ENCODE assay signal across 16 cellular contexts in the genomic region with DNA sequence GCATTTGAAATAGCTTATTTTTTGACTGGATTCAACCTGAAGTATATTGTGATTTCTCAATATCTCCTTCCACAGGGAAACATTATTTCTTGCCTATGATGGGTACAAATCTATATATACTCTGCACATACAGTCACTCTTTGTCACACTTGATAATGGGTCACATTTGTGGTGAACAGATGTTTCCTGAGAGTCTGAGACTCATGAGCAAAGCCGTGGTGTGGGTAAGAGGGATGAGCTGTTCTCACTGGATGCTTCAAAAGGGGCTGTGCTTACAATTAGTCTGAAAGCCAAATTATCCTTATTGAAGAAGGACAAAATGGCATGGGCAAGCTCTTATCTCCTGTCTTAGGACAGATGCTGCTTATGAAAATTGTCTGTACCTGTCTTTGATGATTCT. TPM values are rescaled to one million over a fixed set of nuclear protein-coding genes. Genes with fewer than 3 reads are reported as not detected.
DNase-seq lines count a peak whose midpoint lies in the region; ATAC-seq and TF ChIP-seq lines count a peak whose summit lies in the region.
"Had no signal": no experiment of that assay in that cellular context is flagged by ENCODE, and none has a peak within 500 bp of the region (broad histone marks: within the 10 kb centered on the region; RNA-seq: fewer than 3 reads in every experiment).

No MANE protein-coding gene starts in this region.

- POLR2A ChIA-PET in IMR-90 (lab: Charles Lee; ENCODE audit: unreplicated experiment) = no interaction called here

- H2BK20ac ChIP-seq in IMR-90 (ENCODE audit: low read depth, low read length) = peak overlapping the region; percentile 61; the same call in 1 of the 2 replicates

- H3K79me1 ChIP-seq in IMR-90 (ENCODE audit: low read depth in 1 of 2, low read length in 2 of 2) = no peaks in the 10 kb centered on the region

- H3K14ac ChIP-seq in IMR-90 (replicated peaks; ENCODE audit: low read depth, low read length) = no peak overlapping the region

- no peak overlapping the region; the same call in 1 of the 2 replicates for H3K4me2 ChIP-seq in IMR-90 (ENCODE audit: low read depth, low read length)
- peak overlapping the region; percentile 31 for H3K4me2 ChIP-seq in smooth muscle cell

- H3K27ac Mint-ChIP-seq in T-helper 2 cell treated with Interferon-gamma antibody and Interleukin-4, amounts not matched to agents 5 μg/mL and 100 μg/mL, for 36 hours = no peak overlapping the region

- H3K36me3 ChIP-seq in IMR-90 (ENCODE audit: control insufficient read depth, insufficient read depth, low read length) (no peaks in the 10 kb centered on the region), WERI-Rb-1 (no peaks in the 10 kb centered on the region), smooth muscle cell (ENCODE audit: low read depth) (no peaks in the 10 kb centered on the region), transverse colon (no peaks in the 10 kb centered on the region)
- H3K36me3 ChIP-seq: ascending aorta, uterus had no signal

- dilution Hi-C loops in IMR-90 (cut with HindIII; ENCODE audit: low sequenced_read_pairs, unreplicated experiment) = no loop called here

- peaks cover 8% of the 10 kb centered on the region for H3K27me3 Mint-ChIP-seq in activated T-cell treated with anti-CD3 and anti-CD28 coated beads, Interleukin-2, amount 50 U/mL, for 4 hours (ENCODE audit: low read depth)
- peaks cover 3% of the 10 kb centered on the region for H3K27me3 Mint-ChIP-seq in T-helper 2 cell treated with Interferon-gamma antibody and Interleukin-4, amounts not matched to agents 5 μg/mL and 100 μg/mL, for 36 hours (ENCODE audit: low read depth)

- H3K4me3 Mint-ChIP-seq in activated T-cell treated with anti-CD3 and anti-CD28 coated beads, Interleukin-2, amount 50 U/mL, for 4 hours = no peak overlapping the region
- no peak overlapping the region for H3K4me3 Mint-ChIP-seq in T-helper 2 cell treated with Interferon-gamma antibody and Interleukin-4, amounts not matched to agents 5 μg/mL and 100 μg/mL, for 36 hours

- H3K4me1 ChIP-seq in IMR-90 (ENCODE audit: control insufficient read depth, insufficient read depth, low read length) = peaks cover 9% of the 10 kb centered on the region
- no peaks in the 10 kb centered on the region for H3K4me1 ChIP-seq in smooth muscle cell (ENCODE audit: low read depth)
- H3K4me1 ChIP-seq in transverse colon = no peaks in the 10 kb centered on the region
- H3K4me1 ChIP-seq: ascending aorta, uterus had no signal

- no peaks in the 10 kb centered on the region for H3K79me2 ChIP-seq in smooth muscle cell (ENCODE audit: low read depth)

- no peaks in the 10 kb centered on the region for H3F3A ChIP-seq in smooth muscle cell (ENCODE audit: low read depth)

- peaks cover 2% of the 10 kb centered on the region for H3K36me3 Mint-ChIP-seq in activated T-cell treated with anti-CD3 and anti-CD28 coated beads, Interleukin-2, amount 50 U/mL, for 4 hours (ENCODE audit: insufficient read depth)
- no peaks in the 10 kb centered on the region for H3K36me3 Mint-ChIP-seq in T-helper 2 cell treated with Interferon-gamma antibody and Interleukin-4, amounts not matched to agents 5 μg/mL and 100 μg/mL, for 36 hours (ENCODE audit: low read depth)

- no peak overlapping the region for H2BK15ac ChIP-seq in IMR-90 (ENCODE audit: low read depth, low read length)

- no CpG with 5 or more reads among the region's 1 CpG for whole genome bisulfite sequencing in IMR-90 (ENCODE audit: extremely low coverage in 2 of 2, insufficient read length in 1 of 2), 2 experiments
- WGBS in smooth muscle cell (ENCODE audit: low lambda C conversion rate) = 30% methylated on average over 1 of the region's 1 CpG
- 56 to 63% methylated on average over 1 of the region's 1 CpG for WGBS in transverse colon (ENCODE audit: low coverage in 1 of 2), 2 donors

- no peak for TF ChIP-seq EP300 in transverse colon (IDR thresholded peaks at IDR 0.05; ENCODE audit: low read depth)

- peak overlapping the region; percentile 26; the same call in 1 of the 2 replicates for H2BK120ac ChIP-seq in IMR-90 (ENCODE audit: low read depth, low read length)

- H3K27me3 ChIP-seq in IMR-90 (ENCODE audit: control insufficient read depth, insufficient read depth, low read length) (no peaks in the 10 kb centered on the region; the same call in 1 of the 2 replicates), WERI-Rb-1 (ENCODE audit: insufficient read depth, low read depth, severe bottlenecking) (no peaks in the 10 kb centered on the region), smooth muscle cell (ENCODE audit: low read depth) (no peaks in the 10 kb centered on the region), transverse colon (no peaks in the 10 kb centered on the region)
- H3K27me3 ChIP-seq: ascending aorta, uterus had no signal

- peak overlapping the region; percentile 3 for H4K5ac ChIP-seq in IMR-90 (ENCODE audit: low read depth, low read length)

- DNase-seq in activated T-cell treated with anti-CD3 and anti-CD28 coated beads, Interleukin-2, amount 50 U/mL, for 4 hours = no peak
- DNase-seq in activated T-cell treated with anti-CD3 and anti-CD28 coated beads, Interleukin-2, amount 50 U/mL, for 1 hour = no peak
- peak; percentile 69 for DNase-seq in IMR-90
- DNase-seq in WERI-Rb-1 = peak; percentile 30
- DNase-seq in smooth muscle cell (lab: John Stamatoyannopoulos, UW; ENCODE audit: unreplicated experiment) = no peak
- no peak for DNase-seq in transverse colon
- DNase-seq in T-helper 2 cell treated with Interferon-gamma antibody and Interleukin-4, amounts not matched to agents 5 μg/mL and 100 μg/mL, for 36 hours (ENCODE audit: low spot score) = no peak
- DNase-seq: activated gamma-delta T cell treated with Interleukin-2 at 50 U/mL for 16 hours, foreskin melanocyte, NCI-H1105 treated with DMSO at 0.1 percent for 48 hours, NCI-H774, occipital lobe, right cardiac atrium, uterus had no signal

- H2AFZ ChIP-seq in IMR-90 (replicated peaks; ENCODE audit: low read length, poor library complexity) (no peak overlapping the region), smooth muscle cell (ENCODE audit: low read depth) (no peak overlapping the region)

- TF ChIP-seq POLR2A in IMR-90 (IDR thresholded peaks at IDR 0.05; ENCODE audit: low read depth, low read length) (no peak), transverse colon (IDR thresholded peaks at IDR 0.05) (no peak)

- BruUV-seq in IMR-90 (replicated peaks; lab: Mats Ljungman, UMichigan) = no TSS peak

- H3K9me3 Mint-ChIP-seq in activated T-cell treated with anti-CD3 and anti-CD28 coated beads, Interleukin-2, amount 50 U/mL, for 4 hours = peaks cover 3% of the 10 kb centered on the region
- H3K9me3 Mint-ChIP-seq in T-helper 2 cell treated with Interferon-gamma antibody and Interleukin-4, amounts not matched to agents 5 μg/mL and 100 μg/mL, for 36 hours = peaks cover 6% of the 10 kb centered on the region

- H2AK5ac ChIP-seq in IMR-90 (ENCODE audit: low read depth, low read length) = no peak overlapping the region

- peaks cover 7% of the 10 kb centered on the region for H3K4me1 Mint-ChIP-seq in activated T-cell treated with anti-CD3 and anti-CD28 coated beads, Interleukin-2, amount 50 U/mL, for 4 hours (ENCODE audit: low read depth)
- H3K4me1 Mint-ChIP-seq in T-helper 2 cell treated with Interferon-gamma antibody and Interleukin-4, amounts not matched to agents 5 μg/mL and 100 μg/mL, for 36 hours (ENCODE audit: low read depth) = peaks cover 5% of the 10 kb centered on the region

- in situ Hi-C loops in IMR-90 (cut with MboI; ENCODE audit: low sequenced_read_pairs) = no loop called here
- in situ Hi-C loops in transverse colon (cut with MboI; ENCODE audit: low pct_ligation_motif_present in 1 of 4, low pct_unique_long_range_greater_than_20kb in 1 of 4, low sequenced_read_pairs in 3 of 4) = no loop called here

- no peak overlapping the region for H2AK9ac ChIP-seq in IMR-90 (replicated peaks; ENCODE audit: low read depth, low read length, poor library complexity)

- peak overlapping the region; percentile 4; the same call in 1 of the 2 replicates for H3K27ac ChIP-seq in IMR-90 (ENCODE audit: insufficient read depth, low read length)
- no peak overlapping the region; the same call in 1 of the 2 replicates for H3K27ac ChIP-seq in WERI-Rb-1
- H3K27ac ChIP-seq in smooth muscle cell (ENCODE audit: low read depth) = no peak overlapping the region
- H3K27ac ChIP-seq in transverse colon = no peak overlapping the region
- H3K27ac ChIP-seq: ascending aorta, uterus had no signal

- TF ChIP-seq RAD21 in IMR-90 (IDR thresholded peaks at IDR 0.05; ENCODE audit: low read length) = no peak

- no peak overlapping the region for H3K4me3 ChIP-seq in IMR-90 (ENCODE audit: insufficient read depth, low read depth, low read length)
- H3K4me3 ChIP-seq in WERI-Rb-1 (ENCODE audit: low read depth, low read length) = no peak overlapping the region
- no peak overlapping the region for H3K4me3 ChIP-seq in smooth muscle cell
- H3K4me3 ChIP-seq in transverse colon = no peak overlapping the region
- H3K4me3 ChIP-seq: ascending aorta, uterus had no signal

- no peak overlapping the region for H3K56ac ChIP-seq in IMR-90 (ENCODE audit: extremely low read depth, insufficient read depth, low read length)

- 0 out of 4 replicates have a peak overlapping the region, but pooled peaks of 1 of the 2 experiments have one; percentile 14 for H4K8ac ChIP-seq in IMR-90 (ENCODE audit: low read depth in 2 of 2, low read length in 2 of 2)

- no peak overlapping the region for H4K91ac ChIP-seq in IMR-90 (ENCODE audit: insufficient read depth, low read depth, low read length)

- intact Hi-C loops in IMR-90 (cut with micrococcal nuclease) = no loop called here
- intact Hi-C loops in transverse colon (cut with DNase I; ENCODE audit: low total_unique reads) = no loop called here

- no peak overlapping the region; the same call in 1 of the 2 replicates for H3K23ac ChIP-seq in IMR-90 (ENCODE audit: low read depth, low read length)

- H2BK5ac ChIP-seq in IMR-90 (ENCODE audit: low read depth, low read length, poor library complexity, severe bottlenecking) = no peak overlapping the region

- ATAC-seq in activated T-cell treated with anti-CD3 and anti-CD28 coated beads, Interleukin-2, amount 50 U/mL, for 4 hours = peak; percentile 69 to 71
- peak; percentile 64; the same call in 1 of the 2 replicates for ATAC-seq in IMR-90 (ENCODE audit: low read depth)
- ATAC-seq in HG03520 (IDR thresholded peaks at IDR 0.05; ENCODE audit: unreplicated experiment) = no peak
- ATAC-seq: right cardiac atrium had no signal

- peaks cover 4% of the 10 kb centered on the region; the same call in 1 of the 2 replicates for H3K9me3 ChIP-seq in IMR-90 (ENCODE audit: control insufficient read depth, insufficient read depth, low read length)
- no peaks in the 10 kb centered on the region for H3K9me3 ChIP-seq in WERI-Rb-1 (ENCODE audit: severe bottlenecking)
- no peaks in the 10 kb centered on the region for H3K9me3 ChIP-seq in smooth muscle cell (replicated peaks; ENCODE audit: low read depth)
- H3K9me3 ChIP-seq in transverse colon = no peaks in the 10 kb centered on the region
- H3K9me3 ChIP-seq: ascending aorta, uterus had no signal

- peak overlapping the region; percentile 83 for H3K18ac ChIP-seq in IMR-90 (ENCODE audit: low read depth, low read length)

- TF ChIP-seq CTCF in IMR-90 (conservative IDR thresholded peaks at IDR 0.05; ENCODE audit: low read depth, low read length) (no peak), WERI-Rb-1 (IDR thresholded peaks at IDR 0.05; ENCODE audit: low read depth, low read length) (no peak), smooth muscle cell (IDR thresholded peaks at IDR 0.05; ENCODE audit: borderline replicate concordance, insufficient read depth, poor library complexity, severe bottlenecking) (no peak), transverse colon (IDR thresholded peaks at IDR 0.05) (no peak)

- peak overlapping the region; percentile 13; the same call in 1 of the 2 replicates for H3K4ac ChIP-seq in IMR-90 (ENCODE audit: low read depth, low read length)

- H3K9ac ChIP-seq in IMR-90 (ENCODE audit: low read depth, low read length) (no peak overlapping the region), smooth muscle cell (ENCODE audit: low read depth) (no peak overlapping the region)

- H3K9me1 ChIP-seq in IMR-90 (ENCODE audit: insufficient read depth, low read length) = 0 out of 2 replicates have a peak, but pooled peaks cover 6% of the 10 kb centered on the region

- CTCF ChIA-PET in IMR-90 (lab: Yijun Ruan, JAX) = interaction anchor here (1.1 to 1.5 kb wide), 4 partner anchors 19 to 190 kb away, joined by 3 to 4 read pairs (median 3); no protein-coding TSS in a partner anchor

- H4K20me1 ChIP-seq in IMR-90 (ENCODE audit: insufficient read depth, low read length) (no peaks in the 10 kb centered on the region), smooth muscle cell (ENCODE audit: low read depth) (no peaks in the 10 kb centered on the region)

RNA-seq across cellular contexts. Expression of gene TBXAS1, which starts 18.0 kb away (rescaled TPM):
- total RNA-seq in activated T-cell treated with anti-CD3 and anti-CD28 coated beads, Interleukin-2, amount 50 U/mL, for 4 hours = 1 to 10 TPM; 1.7 to 4.1 (median 4.0) TPM
- total RNA-seq in IMR-90 (2012; rRNA removed) = 5.3 and 5.9 TPM in 2 replicates
- 10.0 and 10.8 TPM in 2 replicates for polyA plus RNA-seq in IMR-90 (2012; rRNA removed)
- 9.9 and 18.5 TPM in 2 replicates for polyA plus RNA-seq in IMR-90 (2012; cell fraction: cytosol; rRNA removed)
- 5.7 and 23.0 TPM in 2 replicates for polyA plus RNA-seq in IMR-90 (2012; cell fraction: nucleus; rRNA removed; ENCODE audit: low replicate concordance)
- not detected in 2 replicates for total RNA-seq in smooth muscle cell
- polyA plus RNA-seq in smooth muscle cell = 0.27 and 0.51 TPM in 2 replicates
- 10 to 100 TPM in 3 of 4 donors, 1 to 10 TPM in 1; 9.0 to 22.2 (median 14.6) TPM for total RNA-seq in transverse colon

RNA-seq across cellular contexts. Expression of gene HIPK2, which starts 33.3 kb away (rescaled TPM):
- total RNA-seq in activated T-cell treated with anti-CD3 and anti-CD28 coated beads, Interleukin-2, amount 50 U/mL, for 4 hours = 10 to 100 TPM; 20.3 to 26.8 (median 26.1) TPM
- total RNA-seq in IMR-90 (2012; rRNA removed) (21.7 and 22.0 TPM in 2 replicates), smooth muscle cell (7.2 and 11.2 TPM in 2 replicates), transverse colon (10 to 100 TPM; 27.3 to 40.3 (median 33.6) TPM)
- polyA plus RNA-seq in IMR-90 (2012; rRNA removed) (27.1 and 31.7 TPM in 2 replicates), smooth muscle cell (3.0 and 7.3 TPM in 2 replicates)
- 9.3 and 22.5 TPM in 2 replicates for polyA plus RNA-seq in IMR-90 (2012; cell fraction: cytosol; rRNA removed)
- polyA plus RNA-seq in IMR-90 (2012; cell fraction: nucleus; rRNA removed; ENCODE audit: low replicate concordance) = 36.1 and 45.4 TPM in 2 replicates

Comparison
In these comparisons a context has a peak if more than half of its experiments do, and no peak if none do; other contexts are left out.
1. DNase-seq: peak in IMR-90 (single experiment) and WERI-Rb-1 (single experiment); none in activated T-cell treated with anti-CD3 and anti-CD28 coated beads, Interleukin-2, amount 50 U/mL, for 4 hours (single experiment), activated T-cell treated with anti-CD3 and anti-CD28 coated beads, Interleukin-2, amount 50 U/mL, for 1 hour (single experiment), smooth muscle cell (single experiment), transverse colon (single experiment) and T-helper 2 cell treated with Interferon-gamma antibody and Interleukin-4, amounts not matched to agents 5 μg/mL and 100 μg/mL, for 36 hours (single experiment).